Comparison of ENCODE assay signal across 11 cellular contexts in genomic region chr1:117077267-117077666, GRCh38. TPM values are rescaled to one million over a fixed set of nuclear protein-coding genes. Genes with fewer than 3 reads are reported as not detected.
DNase-seq lines count a peak whose midpoint lies in the region; ATAC-seq and TF ChIP-seq lines count a peak whose summit lies in the region.
"Had no signal": no experiment of that assay in that cellular context is flagged by ENCODE, and none has a peak within 500 bp of the region (broad histone marks: within the 10 kb centered on the region; RNA-seq: fewer than 3 reads in every experiment).

No MANE protein-coding gene starts in this region.

- peak; percentile 63 for DNase-seq in activated naive CD4-positive, alpha-beta T cell treated with Interleukin-2 at 50 U/mL for 16 hours
- no peak for DNase-seq in activated naive CD4-positive, alpha-beta T cell (lab: John Stamatoyannopoulos, UW)
- DNase-seq in activated T-cell treated with anti-CD3 and anti-CD28 coated beads, Interleukin-2, amount 50 U/mL, for 72 hours: peak; percentile 68 to 75
- peak; percentile 69 for DNase-seq in fibroblast of villous mesenchyme (ENCODE audit: low read depth)
- peak; percentile 20 to 69 for DNase-seq in stimulated activated naive CD8-positive, alpha-beta T cell treated with anti-CD3 and anti-CD28 coated beads, Interleukin-15, amount 100 ng/mL, for 72 hours
- no peak for DNase-seq in D341Med (ENCODE audit: low spot score)
- DNase-seq in NCI-H1105 (lab: John Stamatoyannopoulos, UW): no peak
- DNase-seq: activated CD4-positive, CD25-positive, alpha-beta regulatory T cell; NCI-H2081 treated with DMSO at 0.1 percent for 48 hours had no signal

- H3K4me1 Mint-ChIP-seq in activated T-cell treated with anti-CD3 and anti-CD28 coated beads, Interleukin-2, amount 50 U/mL, for 72 hours (ENCODE audit: low read depth): peaks cover 45% of the 10 kb centered on the region
- H3K4me1 Mint-ChIP-seq in stimulated activated naive CD8-positive, alpha-beta T cell treated with anti-CD3 and anti-CD28 coated beads, Interleukin-15, amount 100 ng/mL, for 72 hours: peaks cover 41% of the 10 kb centered on the region

- H3K27ac Mint-ChIP-seq in activated T-cell treated with anti-CD3 and anti-CD28 coated beads, Interleukin-2, amount 50 U/mL, for 72 hours: peak overlapping the region; percentile 70
- peak overlapping the region; percentile 32 to 90 for H3K27ac Mint-ChIP-seq in stimulated activated naive CD8-positive, alpha-beta T cell treated with anti-CD3 and anti-CD28 coated beads, Interleukin-15, amount 100 ng/mL, for 72 hours
- H3K27ac Mint-ChIP-seq: nephron had no signal

- H3K27me3 Mint-ChIP-seq in activated T-cell treated with anti-CD3 and anti-CD28 coated beads, Interleukin-2, amount 50 U/mL, for 72 hours (ENCODE audit: low read depth): no peaks in the 10 kb centered on the region
- no peaks in the 10 kb centered on the region for H3K27me3 Mint-ChIP-seq in stimulated activated naive CD8-positive, alpha-beta T cell treated with anti-CD3 and anti-CD28 coated beads, Interleukin-15, amount 100 ng/mL, for 72 hours

- TF ChIP-seq CTCF in fibroblast of villous mesenchyme (IDR thresholded peaks at IDR 0.05; ENCODE audit: insufficient read depth, low read depth, low read length): no peak

- H3K4me3 Mint-ChIP-seq in activated T-cell treated with anti-CD3 and anti-CD28 coated beads, Interleukin-2, amount 50 U/mL, for 72 hours: peak overlapping the region in 1 of 2 donors; percentile 37
- no peak overlapping the region for H3K4me3 Mint-ChIP-seq in stimulated activated naive CD8-positive, alpha-beta T cell treated with anti-CD3 and anti-CD28 coated beads, Interleukin-15, amount 100 ng/mL, for 72 hours
- H3K4me3 Mint-ChIP-seq: nephron had no signal

- peaks cover 34 to 74% of the 10 kb centered on the region in 2 donors for H3K36me3 Mint-ChIP-seq in activated T-cell treated with anti-CD3 and anti-CD28 coated beads, Interleukin-2, amount 50 U/mL, for 72 hours (ENCODE audit: insufficient read depth in 2 of 2)

- peak; percentile 99 for ATAC-seq in activated T-cell treated with anti-CD3 and anti-CD28 coated beads, Interleukin-2, amount 50 U/mL, for 72 hours (replicated peaks in 1 of 2)
- peak; percentile 100 for ATAC-seq in stimulated activated naive CD8-positive, alpha-beta T cell treated with anti-CD3 and anti-CD28 coated beads, Interleukin-15, amount 100 ng/mL, for 72 hours
- ATAC-seq in GM21528 (IDR thresholded peaks at IDR 0.05; ENCODE audit: low FRiP score, unreplicated experiment): no peak

- no peaks in the 10 kb centered on the region for H3K9me3 Mint-ChIP-seq in activated T-cell treated with anti-CD3 and anti-CD28 coated beads, Interleukin-2, amount 50 U/mL, for 72 hours
- H3K9me3 Mint-ChIP-seq in stimulated activated naive CD8-positive, alpha-beta T cell treated with anti-CD3 and anti-CD28 coated beads, Interleukin-15, amount 100 ng/mL, for 72 hours: no peaks in the 10 kb centered on the region
- H3K9me3 Mint-ChIP-seq: nephron had no signal

- no peak overlapping the region for H3K4me3 ChIP-seq in fibroblast of villous mesenchyme (ENCODE audit: low read depth, low read length)

RNA-seq across cellular contexts. Expression of gene TTF2, which starts 17.1 kb away (rescaled TPM):
- total RNA-seq in activated T-cell treated with anti-CD3 and anti-CD28 coated beads, Interleukin-2, amount 50 U/mL, for 72 hours: 100 to 1,000 TPM; 104 to 107 TPM
- 15.1 and 21.2 TPM in 2 replicates for total RNA-seq in fibroblast of villous mesenchyme

RNA-seq across cellular contexts. Expression of gene TRIM45, which starts 44.3 kb away (rescaled TPM):
- under 1 TPM; 0.30 to 0.34 TPM for total RNA-seq in activated T-cell treated with anti-CD3 and anti-CD28 coated beads, Interleukin-2, amount 50 U/mL, for 72 hours
- 1.7 and 2.6 TPM in 2 replicates for total RNA-seq in fibroblast of villous mesenchyme

Comparison
In these comparisons a context has a peak if more than half of its experiments do, and no peak if none do; other contexts are left out.
1. DNase-seq: peak in activated naive CD4-positive, alpha-beta T cell treated with Interleukin-2 at 50 U/mL for 16 hours (single experiment), activated T-cell treated with anti-CD3 and anti-CD28 coated beads, Interleukin-2, amount 50 U/mL, for 72 hours (2 of 2), fibroblast of villous mesenchyme (single experiment) and stimulated activated naive CD8-positive, alpha-beta T cell treated with anti-CD3 and anti-CD28 coated beads, Interleukin-15, amount 100 ng/mL, for 72 hours (2 of 2); none in activated naive CD4-positive, alpha-beta T cell (0 of 4), D341Med (single experiment) and NCI-H1105 (single experiment).